In the genomic region with DNA sequence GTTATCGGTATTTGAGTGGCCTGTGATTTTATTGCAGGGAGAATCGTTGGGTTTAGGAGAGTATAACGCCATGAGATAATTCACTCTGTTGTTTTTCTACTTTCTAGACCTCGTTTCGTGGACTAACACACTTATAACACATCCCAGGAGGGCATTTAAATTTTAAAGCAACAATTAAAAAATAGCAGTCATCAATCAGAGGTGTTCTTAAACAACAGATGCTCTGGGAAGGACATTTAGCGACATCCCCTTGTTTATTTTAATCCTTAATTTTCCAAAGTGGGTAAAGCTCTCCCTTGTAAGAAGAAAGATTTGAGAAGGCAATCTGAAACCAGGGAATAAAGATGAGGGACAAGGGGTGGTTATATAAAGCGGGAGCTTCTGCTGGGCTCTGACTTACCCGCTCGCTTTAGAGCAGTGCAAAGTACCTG, we compare ENCODE assay signal across 11 cellular contexts. TPM values are rescaled to one million over a fixed set of nuclear protein-coding genes. Genes with fewer than 3 reads are reported as not detected.
DNase-seq lines count a peak whose midpoint lies in the region; ATAC-seq and TF ChIP-seq lines count a peak whose summit lies in the region.
"Had no signal": no experiment of that assay in that cellular context is flagged by ENCODE, and none has a peak within 500 bp of the region (broad histone marks: within the 10 kb centered on the region; RNA-seq: fewer than 3 reads in every experiment).

No MANE protein-coding gene starts in this region.

- CTCF ChIA-PET in BJ (lab: Yijun Ruan, JAX) = interaction anchor here (0.5 to 0.7 kb wide), 3 partner anchors 32 to 202 kb away, joined by 3 read pairs; no protein-coding TSS in a partner anchor

- no peak overlapping the region for H3K14ac ChIP-seq in trophoblast cell (ENCODE audit: low read length)

- no peak overlapping the region for H4K12ac ChIP-seq in trophoblast cell (ENCODE audit: low read depth, low read length)

- peaks cover 3% of the 10 kb centered on the region for H3K79me2 ChIP-seq in trophoblast cell (ENCODE audit: control insufficient read depth, insufficient read depth, low read length, poor library complexity)

- H2BK12ac ChIP-seq in trophoblast cell (ENCODE audit: low read length) = no peak overlapping the region

- intact Hi-C loops in posterior cingulate gyrus (cut with DNase I) = loop anchor here (5.0 kb wide), 1 partner anchor 508 kb away; no protein-coding TSS in a partner anchor

- H3K4me1 ChIP-seq in RWPE2 (ENCODE audit: insufficient read depth, poor library complexity, severe bottlenecking) (peaks cover 14% of the 10 kb centered on the region), trophoblast cell (ENCODE audit: control insufficient read depth in 1 of 2, insufficient read depth in 2 of 2, low read length in 2 of 2) (no peaks in the 10 kb centered on the region)

- H3K4me2 ChIP-seq in trophoblast cell (ENCODE audit: low read length) = peak overlapping the region; percentile 48

- peak overlapping the region; percentile 79 for H3K4ac ChIP-seq in trophoblast cell (ENCODE audit: low read depth, low read length)

- no peak overlapping the region for H2AK5ac ChIP-seq in trophoblast cell (ENCODE audit: low read length)

- H3K9ac ChIP-seq in trophoblast cell (ENCODE audit: low read length) = no peak overlapping the region

- no CpG with 5 or more reads among the region's 9 CpGs for WGBS in trophoblast cell (ENCODE audit: extremely low coverage, insufficient coverage, insufficient read length)

- H3K36me3 ChIP-seq in BJ (ENCODE audit: control insufficient read depth, insufficient read depth, low read length) = no peaks in the 10 kb centered on the region
- no peaks in the 10 kb centered on the region for H3K36me3 ChIP-seq in RWPE2 (ENCODE audit: low read depth)
- peaks cover 0 to 2% of the 10 kb centered on the region in 2 experiments for H3K36me3 ChIP-seq in trophoblast cell (ENCODE audit: control insufficient read depth in 1 of 2, insufficient read depth in 2 of 2, low read length in 2 of 2)

- H3K4me3 ChIP-seq in BJ (ENCODE audit: low read depth, low read length) (peak overlapping the region; percentile 83), RWPE2 (ENCODE audit: severe bottlenecking) (peak overlapping the region; percentile 50), fibroblast of pulmonary artery (replicated peaks; ENCODE audit: low read depth, low read length) (peak overlapping the region; percentile 85), trophoblast cell (ENCODE audit: low read depth, low read length) (no peak overlapping the region)

- H3K27me3 ChIP-seq in BJ (ENCODE audit: control insufficient read depth, insufficient read depth, low read length) (no peaks in the 10 kb centered on the region), RWPE2 (ENCODE audit: insufficient read depth, poor library complexity, severe bottlenecking) (no peaks in the 10 kb centered on the region), trophoblast cell (ENCODE audit: insufficient read depth, low read length) (no peaks in the 10 kb centered on the region)

- H3K9me3 ChIP-seq in RWPE2 (ENCODE audit: severe bottlenecking) (no peaks in the 10 kb centered on the region), trophoblast cell (ENCODE audit: insufficient read depth, low read depth, low read length) (no peaks in the 10 kb centered on the region)

- ATAC-seq in RWPE2 (ENCODE audit: low read depth) = no peak
- no peak for ATAC-seq in omental fat pad (ENCODE audit: low FRiP score)

- H3K79me1 ChIP-seq in trophoblast cell (ENCODE audit: low read length) = peaks cover 6% of the 10 kb centered on the region

- H3K23ac ChIP-seq in trophoblast cell (ENCODE audit: low read length) = no peak overlapping the region

- POLR2A ChIA-PET in BJ (lab: Charles Lee) = no interaction called here

- no peak overlapping the region for H2BK120ac ChIP-seq in trophoblast cell (ENCODE audit: insufficient read depth, low read length, poor library complexity)

- H4K91ac ChIP-seq in trophoblast cell (ENCODE audit: low read depth, low read length) = no peak overlapping the region

- no peak overlapping the region for H4K8ac ChIP-seq in trophoblast cell (ENCODE audit: low read depth, low read length)

- no peak overlapping the region for H2AFZ ChIP-seq in trophoblast cell (ENCODE audit: insufficient read depth, low read length, poor library complexity)

- TF ChIP-seq CTCF in BJ (IDR thresholded peaks at IDR 0.05; ENCODE audit: insufficient read depth, low read depth, low read length) (no peak), RWPE2 (IDR thresholded peaks at IDR 0.05; ENCODE audit: poor library complexity, severe bottlenecking) (no peak), fibroblast of pulmonary artery (IDR thresholded peaks at IDR 0.05; ENCODE audit: low read length, missing control alignments) (no peak), omental fat pad (IDR thresholded peaks at IDR 0.05) (no peak)

- H3K18ac ChIP-seq in trophoblast cell (ENCODE audit: low read length) = no peak overlapping the region

- H2BK5ac ChIP-seq in trophoblast cell (ENCODE audit: low read depth, low read length, poor library complexity) = no peak overlapping the region

- DNase-seq in BJ (ENCODE audit: low read depth) (no peak), RWPE2 (ENCODE audit: low spot score) (no peak), fibroblast of pulmonary artery (ENCODE audit: low read depth) (no peak), trophoblast cell (no peak), omental fat pad (ENCODE audit: low spot score) (no peak), dermis blood vessel endothelial cell (no peak), mesenteric fat pad (ENCODE audit: low spot score) (no peak), posterior cingulate gyrus (no peak)
- DNase-seq: activated CD4-positive, alpha-beta memory T cell treated with anti-CD3 and anti-CD28 coated beads, Interleukin-2, amount 10 ng/mL, durations not matched to agents 7 days and 5 days; effector memory CD4-positive, alpha-beta T cell; naive B cell had no signal

- H3K27ac ChIP-seq in RWPE2 (ENCODE audit: poor library complexity, severe bottlenecking) (no peak overlapping the region), trophoblast cell (ENCODE audit: low read depth, low read length) (no peak overlapping the region)

RNA-seq across cellular contexts. Expression of a gene that starts 4.9 kb away (rescaled TPM):
- 46.1 and 46.4 TPM in 2 replicates for polyA plus RNA-seq in BJ (2011; rRNA removed)
- 45.4 and 48.3 TPM in 2 replicates for polyA minus RNA-seq in BJ (2011; rRNA and poly(A)+ RNA removed)
- polyA plus RNA-seq in trophoblast cell (2013) = 67.5 and 74.6 TPM in 2 replicates
- 10 to 100 TPM; 33.3 to 61.8 (median 56.2) TPM for total RNA-seq in omental fat pad
- 8.9 and 12.4 TPM in 2 replicates for total RNA-seq in dermis blood vessel endothelial cell
- total RNA-seq in mesenteric fat pad = 87.2 TPM
